ENCODE assay signal across 1 cellular context in the genomic region with DNA sequence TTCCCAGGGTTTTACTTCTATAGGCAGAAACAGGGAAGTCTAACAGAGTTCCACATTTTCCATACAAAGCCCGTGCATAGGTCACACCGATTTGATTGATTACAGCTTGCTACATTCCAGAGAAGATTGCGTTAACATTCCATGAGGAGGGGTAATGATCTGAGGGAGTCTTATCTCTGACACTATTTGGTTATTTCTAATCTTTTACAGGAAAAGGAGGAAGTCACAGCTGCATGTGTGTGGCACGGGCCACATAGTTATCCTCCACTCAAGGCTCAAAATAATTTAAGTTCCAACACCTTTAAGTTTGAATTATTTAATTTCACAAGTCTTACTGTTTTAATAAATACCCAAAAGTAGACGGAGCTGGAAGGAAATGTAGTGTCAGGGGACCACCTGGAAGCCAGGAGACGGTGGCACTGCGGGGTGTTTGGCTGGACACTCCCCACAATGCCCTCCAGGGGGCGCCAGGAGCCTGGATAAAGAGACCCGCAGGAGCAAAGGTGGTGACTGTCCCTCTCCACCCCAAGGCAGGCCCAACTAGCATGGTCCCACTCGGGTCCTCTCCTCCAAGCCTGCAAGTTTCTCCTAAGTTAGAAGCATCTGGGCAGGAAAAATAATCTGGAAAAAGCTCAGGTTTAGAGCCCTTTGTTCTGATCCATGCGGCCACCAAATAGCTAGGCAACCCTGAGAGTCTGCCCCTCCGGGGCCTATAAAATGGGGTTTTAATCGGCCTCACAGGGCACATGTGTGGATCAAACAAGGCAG.
TF ChIP-seq lines count a peak whose summit lies in the region.

No MANE protein-coding gene starts in this region.

TF ChIP-seq in HepG2, 621 proteins besides CTCF, POLR2A, EP300 and RAD21 (continued from another document):
- TF ChIP-seq IRF2 (CRISPR knock-in tag; IDR thresholded peaks at IDR 0.05) (no peak), FOXA3 (CRISPR knock-in tag; IDR thresholded peaks at IDR 0.05) (peak; percentile 72), MAZ (IDR thresholded peaks at IDR 0.05; ENCODE audit: borderline replicate concordance, low read depth, low read length) (peak; percentile 80), MAZ (CRISPR knock-in tag; IDR thresholded peaks at IDR 0.05; ENCODE audit: low read depth) (0 out of 2 replicates have a peak, but pooled peaks have one; percentile 9), ZNF331 (CRISPR knock-in tag; IDR thresholded peaks at IDR 0.05) (0 out of 2 replicates have a peak, but pooled peaks have one; percentile 5), ZNF432 (CRISPR knock-in tag; IDR thresholded peaks at IDR 0.05; ENCODE audit: borderline replicate concordance) (no peak), ZNF543 (CRISPR knock-in tag; IDR thresholded peaks at IDR 0.05) (no peak), ZNF773 (CRISPR knock-in tag; IDR thresholded peaks at IDR 0.05; ENCODE audit: borderline replicate concordance) (no peak), RFX3 (CRISPR knock-in tag; IDR thresholded peaks at IDR 0.05) (no peak), CREB3 (CRISPR knock-in tag; IDR thresholded peaks at IDR 0.05) (0 out of 2 replicates have a peak, but pooled peaks have one; percentile 60), YEATS4 (CRISPR knock-in tag; IDR thresholded peaks at IDR 0.05; ENCODE audit: borderline replicate concordance) (peak; percentile 64; the same call in 1 of the 2 replicates), KLF9 (CRISPR knock-in tag; IDR thresholded peaks at IDR 0.05; ENCODE audit: low read depth) (no peak)
- TF ChIP-seq, protein P1, sequence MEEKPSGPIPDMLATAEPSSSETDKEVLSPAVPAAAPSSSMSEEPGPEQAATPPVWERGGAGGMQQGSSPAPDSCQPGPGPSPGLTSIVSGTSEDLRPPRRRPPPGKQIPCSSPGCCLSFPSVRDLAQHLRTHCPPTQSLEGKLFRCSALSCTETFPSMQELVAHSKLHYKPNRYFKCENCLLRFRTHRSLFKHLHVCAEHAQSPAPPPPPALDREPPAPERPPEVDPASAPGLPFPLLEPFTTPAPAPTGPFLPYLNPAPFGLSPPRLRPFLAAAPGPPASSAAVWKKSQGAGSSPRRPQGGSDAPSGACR (CRISPR knock-in tag; IDR thresholded peaks at IDR 0.05), result 0 out of 2 replicates have a peak, but pooled peaks have one; percentile 30
